In genomic region chr11:706957-707816, GRCh38 we compare ENCODE assay signal across 9 cellular contexts. TPM values are rescaled to one million over a fixed set of nuclear protein-coding genes. Genes with fewer than 3 reads are reported as not detected.
DNase-seq lines count a peak whose midpoint lies in the region; ATAC-seq and TF ChIP-seq lines count a peak whose summit lies in the region.
"Had no signal": no experiment of that assay in that cellular context is flagged by ENCODE, and none has a peak within 500 bp of the region (broad histone marks: within the 10 kb centered on the region; RNA-seq: fewer than 3 reads in every experiment).

No MANE protein-coding gene starts in this region.

- H3K27me3 ChIP-seq in AG04450 (ENCODE audit: control insufficient read depth, insufficient read depth, low read length) (no peaks in the 10 kb centered on the region), muscle layer of duodenum (ENCODE audit: low read depth, low read length) (peaks cover 5% of the 10 kb centered on the region)

- H3K4me1 ChIP-seq in muscle layer of duodenum (ENCODE audit: control insufficient read depth in 1 of 2, insufficient read depth in 2 of 2, low read length in 2 of 2), result peaks cover 0 to 21% of the 10 kb centered on the region in 2 donors

- POLR2A ChIA-PET in AG04450 (lab: Yijun Ruan, JAX), result interaction anchor here (2.4 kb wide), 1 partner anchor 12 kb away, joined by 11 read pairs; the partner anchor contains the start of genes DEAF1 and TMEM80

- peak overlapping the region; percentile 31 for H3K27ac ChIP-seq in AG04450 (ENCODE audit: low read depth, low read length)
- peak overlapping the region; percentile 72 for H3K27ac ChIP-seq in muscle layer of duodenum (ENCODE audit: low read length)
- H3K27ac ChIP-seq: KMS-11 had no signal

- ATAC-seq in esophagus mucosa (peak; percentile 38), GM18519 (IDR thresholded peaks at IDR 0.05; ENCODE audit: low FRiP score, unreplicated experiment) (no peak)

- no peak for TF ChIP-seq RAD21 in Ishikawa (IDR thresholded peaks at IDR 0.05; ENCODE audit: low read depth)

- TF ChIP-seq EP300 in Ishikawa (IDR thresholded peaks at IDR 0.05; ENCODE audit: borderline replicate concordance), result no peak; the same call in 1 of the 2 replicates

- H3K36me3 ChIP-seq in muscle layer of duodenum (ENCODE audit: control insufficient read depth in 1 of 2, insufficient read depth in 2 of 2, low read length in 2 of 2), result peaks cover 0 to under 1% of the 10 kb centered on the region in 2 donors

- TF ChIP-seq CTCF in AG04450 (IDR thresholded peaks at IDR 0.05; ENCODE audit: low read depth, low read length), result no peak

- peak overlapping the region; percentile 67 for H3K4me3 ChIP-seq in AG04450 (ENCODE audit: low read depth, low read length)
- peak overlapping the region; percentile 59 to 67 for H3K4me3 ChIP-seq in muscle layer of duodenum (ENCODE audit: low read depth in 1 of 2, low read length in 2 of 2)

- H3K9me3 ChIP-seq in AG04450 (ENCODE audit: control insufficient read depth, insufficient read depth, low read length) (no peaks in the 10 kb centered on the region; the same call in 1 of the 2 replicates), muscle layer of duodenum (ENCODE audit: control insufficient read depth in 1 of 2, low read length in 2 of 2) (no peaks in the 10 kb centered on the region)

- CTCF ChIA-PET in AG04450 (lab: Charles Lee), result no interaction called here

- DNase-seq in AG04450 (ENCODE audit: low read depth, low spot score) (no peak), SIG-M5 (lab: John Stamatoyannopoulos, UW) (no peak), superior temporal gyrus (ENCODE audit: extremely low spot score) (no peak), NCI-H2196 treated with DMSO at 0.1 percent for 48 hours (lab: John Stamatoyannopoulos, UW; ENCODE audit: unreplicated experiment) (no peak)

TF ChIP-seq in Ishikawa, 13 proteins besides CTCF, POLR2A, EP300 and RAD21:
- TF ChIP-seq TCF12 (IDR thresholded peaks at IDR 0.05; ENCODE audit: low read depth), result no peak
- peak; percentile 0; the same call in 1 of the 2 replicates for TF ChIP-seq TAF1 (IDR thresholded peaks at IDR 0.05; ENCODE audit: low read depth)
- TF ChIP-seq TEAD4 (IDR thresholded peaks at IDR 0.05), result peak; percentile 78
- TF ChIP-seq USF1 (IDR thresholded peaks at IDR 0.05), result no peak; the same call in 1 of the 2 replicates
- TF ChIP-seq NFIC (IDR thresholded peaks at IDR 0.05), result peak; percentile 43; the same call in 1 of the 2 replicates
- TF ChIP-seq EGR1 (IDR thresholded peaks at IDR 0.05), result no peak
- no peak; the same call in 1 of the 2 replicates for TF ChIP-seq FOXM1 (IDR thresholded peaks at IDR 0.05; ENCODE audit: borderline replicate concordance, low read depth)
- no peak for TF ChIP-seq YY1 (IDR thresholded peaks at IDR 0.05; ENCODE audit: low read depth)
- no peak; the same call in 1 of the 2 replicates for TF ChIP-seq CREB1 (IDR thresholded peaks at IDR 0.05; ENCODE audit: low read depth)
- peak; percentile 23; the same call in 1 of the 2 replicates for TF ChIP-seq ZBTB7A (IDR thresholded peaks at IDR 0.05; ENCODE audit: low read depth)
- TF ChIP-seq CEBPB (IDR thresholded peaks at IDR 0.05), result no peak
- no peak for TF ChIP-seq MAX (IDR thresholded peaks at IDR 0.05)

RNA-seq across cellular contexts. Expression of gene EPS8L2, which starts 1.2 kb away (rescaled TPM):
- polyA plus RNA-seq in AG04450 (2011; rRNA removed), result 11.0 and 17.0 TPM in 2 replicates
- polyA minus RNA-seq in AG04450 (2011; rRNA and poly(A)+ RNA removed), result 12.7 and 13.4 TPM in 2 replicates
- total RNA-seq in esophagus mucosa, result 259 TPM

RNA-seq across cellular contexts. Expression of gene TMEM80, which starts 11.6 kb away (rescaled TPM):
- polyA plus RNA-seq in AG04450 (2011; rRNA removed), result 16.2 and 18.7 TPM in 2 replicates
- 7.8 and 7.9 TPM in 2 replicates for polyA minus RNA-seq in AG04450 (2011; rRNA and poly(A)+ RNA removed)
- 15.7 TPM for total RNA-seq in esophagus mucosa

RNA-seq across cellular contexts. Expression of gene DEAF1, which starts 12.2 kb away (rescaled TPM):
- polyA plus RNA-seq in AG04450 (2011; rRNA removed), result 13.0 and 19.6 TPM in 2 replicates
- 12.9 and 19.7 TPM in 2 replicates for polyA minus RNA-seq in AG04450 (2011; rRNA and poly(A)+ RNA removed)
- 23.8 TPM for total RNA-seq in esophagus mucosa

RNA-seq across cellular contexts. Expression of gene TALDO1, which starts 40.1 kb away (rescaled TPM):
- 242 and 286 TPM in 2 replicates for polyA plus RNA-seq in AG04450 (2011; rRNA removed)
- 98.9 and 103 TPM in 2 replicates for polyA minus RNA-seq in AG04450 (2011; rRNA and poly(A)+ RNA removed)
- total RNA-seq in esophagus mucosa, result 263 TPM
